18 cellular contexts compared by ENCODE assay signal in genomic region chr12:76345569-76345968, GRCh38.
"Had no signal": no experiment of that assay in that cellular context is flagged by ENCODE, and none has a peak within 500 bp of the region (broad histone marks: within the 10 kb centered on the region; RNA-seq: fewer than 3 reads in every experiment).

No MANE protein-coding gene starts in this region.

- H3K9me3 ChIP-seq: breast epithelium, spleen, transverse colon had no signal

- H3K27ac ChIP-seq: transverse colon had no signal

- H3K4me3 Mint-ChIP-seq: natural killer cell treated with Interleukin-12 subunit alpha and Interleukin-12 subunit beta and Interleukin-15 and Interleukin-18, amount 100 ng/mL, for 72 hours had no signal

- H3K4me3 ChIP-seq: breast epithelium, lung, spleen, transverse colon had no signal

- H3K36me3 Mint-ChIP-seq: natural killer cell treated with Interleukin-12 subunit alpha and Interleukin-12 subunit beta and Interleukin-15 and Interleukin-18, amount 100 ng/mL, for 72 hours had no signal

- H3K27me3 Mint-ChIP-seq: progenitor cell of endocrine pancreas had no signal

- H3K9me3 Mint-ChIP-seq: activated T-helper 2 cell treated with anti-CD3 and anti-CD28 coated beads, Interferon-gamma antibody, Interleukin-2, Interleukin-4, amounts not matched to agents 10 μg/mL and 5 μg/mL and 100 μg/mL, durations not matched to agents 14 hours and 24 hours and 36 hours; natural killer cell treated with Interleukin-12 subunit alpha and Interleukin-12 subunit beta and Interleukin-15 and Interleukin-18, amount 100 ng/mL, for 72 hours had no signal

- H3K27me3 ChIP-seq: breast epithelium, spleen, transverse colon had no signal

- H3K4me1 ChIP-seq: breast epithelium had no signal

- H3K36me3 ChIP-seq: breast epithelium, transverse colon had no signal

- H3K27ac Mint-ChIP-seq: activated T-helper 2 cell treated with anti-CD3 and anti-CD28 coated beads, Interferon-gamma antibody, Interleukin-2, Interleukin-4, amounts not matched to agents 10 μg/mL and 5 μg/mL and 100 μg/mL, durations not matched to agents 14 hours and 24 hours and 36 hours; natural killer cell treated with Interleukin-12 subunit alpha and Interleukin-12 subunit beta and Interleukin-15 and Interleukin-18, amount 100 ng/mL, for 72 hours; progenitor cell of endocrine pancreas had no signal

- ATAC-seq: natural killer cell treated with Interleukin-12 subunit alpha and Interleukin-12 subunit beta and Interleukin-15 and Interleukin-18, amount 100 ng/mL, for 72 hours; right cardiac atrium had no signal

- DNase-seq: activated CD4-positive, alpha-beta T cell treated with anti-CD3 and anti-CD28 coated beads, Interleukin-2, amount 50 U/mL, for 1 hour; activated CD4-positive, CD25-positive, alpha-beta regulatory T cell; activated naive CD4-positive, alpha-beta T cell treated with anti-CD3 and anti-CD28 coated beads, Interleukin-2, amount 50 U/mL, for 16 hours; amniotic stem cell; hippocampal formation; kidney glomerular epithelial cell; occipital lobe; right cardiac atrium; spleen; stimulated activated CD4-positive, alpha-beta T cell treated with anti-CD3 and anti-CD28 coated beads, Interleukin-1b, Interleukin-23, amount 100 ng/mL, for 48 hours; stimulated activated naive CD4-positive, alpha-beta T cell; substantia nigra; transverse colon had no signal
